In genomic region chr10:23362069-23362830, GRCh38 we compare ENCODE assay signal across 14 cellular contexts. TPM values are rescaled to one million over a fixed set of nuclear protein-coding genes. Genes with fewer than 3 reads are reported as not detected.
DNase-seq lines count a peak whose midpoint lies in the region; ATAC-seq and TF ChIP-seq lines count a peak whose summit lies in the region.
"Had no signal": no experiment of that assay in that cellular context is flagged by ENCODE, and none has a peak within 500 bp of the region (broad histone marks: within the 10 kb centered on the region; RNA-seq: fewer than 3 reads in every experiment).

No MANE protein-coding gene starts in this region.

- no peak overlapping the region for H3K4me3 ChIP-seq in testis

- 94 to 100% methylated on average over 1 of the region's 1 CpG for WGBS in testis, 2 donors

- no peak overlapping the region for H3K27ac ChIP-seq in testis

- H3K27ac Mint-ChIP-seq in activated CD8-positive, alpha-beta memory T cell treated with anti-CD3 and anti-CD28 coated beads, Interleukin-2, amount 10 ng/mL, durations not matched to agents 7 days and 5 days: peak overlapping the region; percentile 93

- no peak for TF ChIP-seq POLR2A in testis (IDR thresholded peaks at IDR 0.05)

- no peaks in the 10 kb centered on the region for H3K27me3 Mint-ChIP-seq in activated CD8-positive, alpha-beta memory T cell treated with anti-CD3 and anti-CD28 coated beads, Interleukin-2, amount 10 ng/mL, durations not matched to agents 7 days and 5 days

- CTCF ChIA-PET in activated CD8-positive, alpha-beta memory T cell treated with anti-CD3 and anti-CD28 coated beads, Interleukin-2, amount 10 ng/mL, durations not matched to agents 7 days and 5 days (lab: Charles Lee): interaction anchor here (1.1 to 1.3 kb wide), 2 partner anchors 48 to 81 kb away, joined by 4 to 6 read pairs; no protein-coding TSS in a partner anchor

- H3K9me3 ChIP-seq in testis: no peaks in the 10 kb centered on the region

- intact Hi-C loops in testis (cut with DNase I; ENCODE audit: low total_unique reads): no loop called here

- H3K36me3 ChIP-seq in testis (ENCODE audit: low read depth, missing control alignments): no peaks in the 10 kb centered on the region

- no peaks in the 10 kb centered on the region for H3K27me3 ChIP-seq in testis

- no peaks in the 10 kb centered on the region for H3K9me3 Mint-ChIP-seq in activated CD8-positive, alpha-beta memory T cell treated with anti-CD3 and anti-CD28 coated beads, Interleukin-2, amount 10 ng/mL, durations not matched to agents 7 days and 5 days (ENCODE audit: low read depth)

- peaks cover 49% of the 10 kb centered on the region for H3K4me1 Mint-ChIP-seq in activated CD8-positive, alpha-beta memory T cell treated with anti-CD3 and anti-CD28 coated beads, Interleukin-2, amount 10 ng/mL, durations not matched to agents 7 days and 5 days

- H3K4me1 ChIP-seq in testis: no peaks in the 10 kb centered on the region

- peaks cover 8% of the 10 kb centered on the region for H3K36me3 Mint-ChIP-seq in activated CD8-positive, alpha-beta memory T cell treated with anti-CD3 and anti-CD28 coated beads, Interleukin-2, amount 10 ng/mL, durations not matched to agents 7 days and 5 days

- ATAC-seq in activated CD8-positive, alpha-beta memory T cell treated with anti-CD3 and anti-CD28 coated beads, Interleukin-2, amount 10 ng/mL, durations not matched to agents 7 days and 5 days: no peak
- ATAC-seq in GM21447 (IDR thresholded peaks at IDR 0.05; ENCODE audit: unreplicated experiment) (peak; percentile 43), HG03108 (IDR thresholded peaks at IDR 0.05; ENCODE audit: unreplicated experiment) (peak; percentile 52)
- ATAC-seq: activated T-cell treated with anti-CD3 and anti-CD28 coated beads, Interleukin-2, amount 50 U/mL, for 4 hours had no signal

- no peak overlapping the region for H3K4me3 Mint-ChIP-seq in activated CD8-positive, alpha-beta memory T cell treated with anti-CD3 and anti-CD28 coated beads, Interleukin-2, amount 10 ng/mL, durations not matched to agents 7 days and 5 days

- no peak for TF ChIP-seq CTCF in testis (IDR thresholded peaks at IDR 0.05)

- DNase-seq in activated CD8-positive, alpha-beta memory T cell treated with anti-CD3 and anti-CD28 coated beads, Interleukin-2, amount 10 ng/mL, durations not matched to agents 7 days and 5 days: no peak
- DNase-seq in activated CD8-positive, alpha-beta memory T cell treated with anti-CD3 and anti-CD28 coated beads, Interleukin-2, amount 50 U/mL, for 48 hours: no peak
- DNase-seq in mucosa of gallbladder (ENCODE audit: low spot score) (peak; percentile 37), HT-29 (ENCODE audit: low spot score) (no peak), testis (no peak), GDM1 (lab: John Stamatoyannopoulos, UW) (no peak)
- DNase-seq: activated T-cell treated with anti-CD3 and anti-CD28 coated beads, Interleukin-2, amount 50 U/mL, for 4 hours; mammary epithelial cell; NCI-H748 treated with DMSO at 0.1 percent for 48 hours had no signal

RNA-seq across cellular contexts. Expression of gene C10orf67, which starts 17.7 kb away (rescaled TPM):
- under 1 TPM in 1 of 2 experiments, not detected in 1; 0.07 TPM for total RNA-seq in activated CD8-positive, alpha-beta memory T cell treated with anti-CD3 and anti-CD28 coated beads, Interleukin-2, amount 10 ng/mL, durations not matched to agents 7 days and 5 days
- 0.14 TPM for total RNA-seq in mucosa of gallbladder
- total RNA-seq in HT-29 (2014; rRNA removed; shearing (Covaris generic)): 0.18 TPM in 1 of 2 replicates, not detected in the other
- total RNA-seq in testis: 1 to 10 TPM; 3.0 to 7.1 TPM
- 11.1 TPM for polyA plus RNA-seq in testis (ENCODE audit: insufficient read depth, low read depth, low replicate concordance)
- total RNA-seq: glomerular endothelial cell, pulmonary artery endothelial cell, ureter had no signal
